ENCODE assay signal across 1 cellular context in the genomic region with DNA sequence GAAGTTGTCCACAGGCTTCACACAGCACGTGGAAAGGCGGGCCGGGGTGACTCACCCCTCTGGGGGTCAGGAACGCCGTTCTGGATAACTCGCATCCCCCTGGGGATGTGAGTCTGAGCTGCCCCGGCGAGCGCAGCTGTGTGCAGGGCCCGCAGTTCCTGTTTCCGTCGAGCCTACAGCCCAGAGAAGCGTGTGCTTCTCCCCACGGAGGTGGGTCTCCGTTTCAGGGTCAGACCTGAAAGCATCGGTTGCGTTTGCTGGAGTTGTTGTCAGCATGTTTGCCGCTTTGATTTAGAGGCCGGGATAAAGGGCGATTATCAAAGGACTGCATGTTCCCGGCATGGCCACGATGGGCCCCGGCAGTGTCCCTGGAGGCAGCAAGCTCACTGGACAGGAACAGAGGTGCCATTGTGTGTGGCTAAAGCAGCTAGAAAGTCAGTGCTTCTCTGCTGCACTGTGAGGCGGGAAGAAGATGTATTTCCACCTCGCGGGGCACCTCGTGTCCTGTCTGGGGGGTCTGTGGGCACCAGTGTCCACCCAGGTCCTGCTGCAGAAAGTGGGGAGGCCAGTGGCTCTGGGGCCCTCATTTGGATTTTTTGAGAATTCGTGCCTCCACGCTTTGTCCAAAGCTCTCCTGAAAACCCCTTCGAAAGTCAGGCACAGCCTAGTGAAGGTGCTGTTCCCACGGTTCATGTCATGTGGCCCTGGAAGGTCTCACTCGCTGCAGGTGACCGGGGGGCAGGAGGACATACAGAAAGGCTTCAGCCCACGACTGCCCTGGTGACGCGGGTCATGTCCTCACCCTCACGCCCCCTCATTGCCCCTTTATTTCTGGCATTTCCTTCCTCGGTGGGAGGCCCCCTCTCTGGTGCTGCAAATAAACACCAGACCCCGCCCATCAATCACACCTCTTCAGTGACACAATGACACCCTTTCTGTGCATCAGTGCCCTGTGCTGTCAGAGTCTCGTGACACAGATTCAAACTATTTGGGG.
TF ChIP-seq lines count a peak whose summit lies in the region.

No MANE protein-coding gene starts in this region.

TF ChIP-seq in HepG2, 621 proteins besides CTCF, POLR2A, EP300 and RAD21 (continued from another document and continues in another):
- TF ChIP-seq, protein P1, sequence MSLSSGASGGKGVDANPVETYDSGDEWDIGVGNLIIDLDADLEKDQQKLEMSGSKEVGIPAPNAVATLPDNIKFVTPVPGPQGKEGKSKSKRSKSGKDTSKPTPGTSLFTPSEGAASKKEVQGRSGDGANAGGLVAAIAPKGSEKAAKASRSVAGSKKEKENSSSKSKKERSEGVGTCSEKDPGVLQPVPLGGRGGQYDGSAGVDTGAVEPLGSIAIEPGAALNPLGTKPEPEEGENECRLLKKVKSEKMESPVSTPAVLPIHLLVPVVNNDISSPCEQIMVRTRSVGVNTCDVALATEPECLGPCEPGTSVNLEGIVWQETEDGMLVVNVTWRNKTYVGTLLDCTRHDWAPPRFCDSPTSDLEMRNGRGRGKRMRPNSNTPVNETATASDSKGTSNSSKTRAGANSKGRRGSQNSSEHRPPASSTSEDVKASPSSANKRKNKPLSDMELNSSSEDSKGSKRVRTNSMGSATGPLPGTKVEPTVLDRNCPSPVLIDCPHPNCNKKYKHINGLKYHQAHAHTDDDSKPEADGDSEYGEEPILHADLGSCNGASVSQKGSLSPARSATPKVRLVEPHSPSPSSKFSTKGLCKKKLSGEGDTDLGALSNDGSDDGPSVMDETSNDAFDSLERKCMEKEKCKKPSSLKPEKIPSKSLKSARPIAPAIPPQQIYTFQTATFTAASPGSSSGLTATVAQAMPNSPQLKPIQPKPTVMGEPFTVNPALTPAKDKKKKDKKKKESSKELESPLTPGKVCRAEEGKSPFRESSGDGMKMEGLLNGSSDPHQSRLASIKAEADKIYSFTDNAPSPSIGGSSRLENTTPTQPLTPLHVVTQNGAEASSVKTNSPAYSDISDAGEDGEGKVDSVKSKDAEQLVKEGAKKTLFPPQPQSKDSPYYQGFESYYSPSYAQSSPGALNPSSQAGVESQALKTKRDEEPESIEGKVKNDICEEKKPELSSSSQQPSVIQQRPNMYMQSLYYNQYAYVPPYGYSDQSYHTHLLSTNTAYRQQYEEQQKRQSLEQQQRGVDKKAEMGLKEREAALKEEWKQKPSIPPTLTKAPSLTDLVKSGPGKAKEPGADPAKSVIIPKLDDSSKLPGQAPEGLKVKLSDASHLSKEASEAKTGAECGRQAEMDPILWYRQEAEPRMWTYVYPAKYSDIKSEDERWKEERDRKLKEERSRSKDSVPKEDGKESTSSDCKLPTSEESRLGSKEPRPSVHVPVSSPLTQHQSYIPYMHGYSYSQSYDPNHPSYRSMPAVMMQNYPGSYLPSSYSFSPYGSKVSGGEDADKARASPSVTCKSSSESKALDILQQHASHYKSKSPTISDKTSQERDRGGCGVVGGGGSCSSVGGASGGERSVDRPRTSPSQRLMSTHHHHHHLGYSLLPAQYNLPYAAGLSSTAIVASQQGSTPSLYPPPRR (CRISPR knock-in tag; IDR thresholded peaks at IDR 0.05; ENCODE audit: borderline replicate concordance): 0 out of 2 replicates have a peak, but pooled peaks have one; percentile 17
- TF ChIP-seq AGO2 (optimal IDR thresholded peaks at IDR 0.05; ENCODE audit: low read depth, low read length) (no peak), HNRNPLL (IDR thresholded peaks at IDR 0.05; ENCODE audit: low read depth, low read length, poor library complexity, severe bottlenecking) (peak; percentile 33), SIN3A (IDR thresholded peaks at IDR 0.05; ENCODE audit: borderline replicate concordance, low read depth, low read length) (0 out of 2 replicates have a peak, but pooled peaks have one; percentile 7), ZNF616 (CRISPR knock-in tag; IDR thresholded peaks at IDR 0.05; ENCODE audit: low read depth) (no peak), ZNF260 (CRISPR knock-in tag; IDR thresholded peaks at IDR 0.05; ENCODE audit: borderline replicate concordance, low read depth) (no peak), PHF21A (CRISPR knock-in tag; IDR thresholded peaks at IDR 0.05) (no peak), ZNF543 (CRISPR knock-in tag; IDR thresholded peaks at IDR 0.05) (no peak), ZMYM2 (CRISPR knock-in tag; IDR thresholded peaks at IDR 0.05) (peak; percentile 73; the same call in 1 of the 2 replicates), HNRNPH1 (optimal IDR thresholded peaks at IDR 0.05; ENCODE audit: low read depth, low read length) (no peak), ZNF441 (CRISPR knock-in tag; IDR thresholded peaks at IDR 0.05; ENCODE audit: borderline replicate concordance) (no peak), ZNF558 (CRISPR knock-in tag; IDR thresholded peaks at IDR 0.05; ENCODE audit: borderline replicate concordance) (peak; percentile 24; the same call in 1 of the 2 replicates), MED1 (CRISPR knock-in tag; IDR thresholded peaks at IDR 0.05) (peak; percentile 60), ZNF644 (CRISPR knock-in tag; IDR thresholded peaks at IDR 0.05; ENCODE audit: low read depth) (0 out of 2 replicates have a peak, but pooled peaks have one; percentile 14), SMAD1 (CRISPR knock-in tag; IDR thresholded peaks at IDR 0.05; ENCODE audit: borderline replicate concordance, low read depth) (no peak), ZNF569 (CRISPR knock-in tag; IDR thresholded peaks at IDR 0.05; ENCODE audit: borderline replicate concordance) (no peak), TEAD3 (CRISPR knock-in tag; optimal IDR thresholded peaks at IDR 0.05; ENCODE audit: borderline replicate concordance) (no peak), ZNF512B (CRISPR knock-in tag; IDR thresholded peaks at IDR 0.05; ENCODE audit: borderline replicate concordance) (no peak), KLF6 (CRISPR knock-in tag; IDR thresholded peaks at IDR 0.05) (no peak), ZNF670 (CRISPR knock-in tag; IDR thresholded peaks at IDR 0.05; ENCODE audit: borderline replicate concordance) (no peak), U2AF2 (IDR thresholded peaks at IDR 0.05; ENCODE audit: low read depth, low read length) (no peak), DR1 (CRISPR knock-in tag; IDR thresholded peaks at IDR 0.05) (no peak), MTF1 (CRISPR knock-in tag; IDR thresholded peaks at IDR 0.05) (no peak), ZNF790 (CRISPR knock-in tag; IDR thresholded peaks at IDR 0.05; ENCODE audit: borderline replicate concordance) (no peak), TAF1 (CRISPR knock-in tag; IDR thresholded peaks at IDR 0.05) (peak; percentile 46), ZNF687 (CRISPR knock-in tag; IDR thresholded peaks at IDR 0.05) (peak; percentile 97), ZNF3 (CRISPR knock-in tag; IDR thresholded peaks at IDR 0.05) (no peak), ZNF891 (CRISPR knock-in tag; IDR thresholded peaks at IDR 0.05) (no peak), ZNF251 (CRISPR knock-in tag; IDR thresholded peaks at IDR 0.05) (0 out of 2 replicates have a peak, but pooled peaks have one; percentile 17), ETV6 (CRISPR knock-in tag; conservative IDR thresholded peaks at IDR 0.05) (no peak), NCOA1 (CRISPR knock-in tag; IDR thresholded peaks at IDR 0.05) (no peak), ATRX (CRISPR knock-in tag; IDR thresholded peaks at IDR 0.05; ENCODE audit: borderline replicate concordance) (no peak), ZBTB10 (CRISPR knock-in tag; IDR thresholded peaks at IDR 0.05; ENCODE audit: borderline replicate concordance) (0 out of 2 replicates have a peak, but pooled peaks have one; percentile 46), KDM1A (CRISPR knock-in tag; IDR thresholded peaks at IDR 0.05) (no peak)
- TF ChIP-seq, protein P2, sequence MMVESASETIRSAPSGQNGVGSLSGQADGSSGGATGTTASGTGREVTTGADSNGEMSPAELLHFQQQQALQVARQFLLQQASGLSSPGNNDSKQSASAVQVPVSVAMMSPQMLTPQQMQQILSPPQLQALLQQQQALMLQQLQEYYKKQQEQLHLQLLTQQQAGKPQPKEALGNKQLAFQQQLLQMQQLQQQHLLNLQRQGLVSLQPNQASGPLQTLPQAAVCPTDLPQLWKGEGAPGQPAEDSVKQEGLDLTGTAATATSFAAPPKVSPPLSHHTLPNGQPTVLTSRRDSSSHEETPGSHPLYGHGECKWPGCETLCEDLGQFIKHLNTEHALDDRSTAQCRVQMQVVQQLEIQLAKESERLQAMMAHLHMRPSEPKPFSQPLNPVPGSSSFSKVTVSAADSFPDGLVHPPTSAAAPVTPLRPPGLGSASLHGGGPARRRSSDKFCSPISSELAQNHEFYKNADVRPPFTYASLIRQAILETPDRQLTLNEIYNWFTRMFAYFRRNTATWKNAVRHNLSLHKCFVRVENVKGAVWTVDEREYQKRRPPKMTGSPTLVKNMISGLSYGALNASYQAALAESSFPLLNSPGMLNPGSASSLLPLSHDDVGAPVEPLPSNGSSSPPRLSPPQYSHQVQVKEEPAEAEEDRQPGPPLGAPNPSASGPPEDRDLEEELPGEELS (CRISPR knock-in tag; IDR thresholded peaks at IDR 0.05): peak; percentile 35; the same call in 1 of the 2 replicates
- TF ChIP-seq, protein P3, sequence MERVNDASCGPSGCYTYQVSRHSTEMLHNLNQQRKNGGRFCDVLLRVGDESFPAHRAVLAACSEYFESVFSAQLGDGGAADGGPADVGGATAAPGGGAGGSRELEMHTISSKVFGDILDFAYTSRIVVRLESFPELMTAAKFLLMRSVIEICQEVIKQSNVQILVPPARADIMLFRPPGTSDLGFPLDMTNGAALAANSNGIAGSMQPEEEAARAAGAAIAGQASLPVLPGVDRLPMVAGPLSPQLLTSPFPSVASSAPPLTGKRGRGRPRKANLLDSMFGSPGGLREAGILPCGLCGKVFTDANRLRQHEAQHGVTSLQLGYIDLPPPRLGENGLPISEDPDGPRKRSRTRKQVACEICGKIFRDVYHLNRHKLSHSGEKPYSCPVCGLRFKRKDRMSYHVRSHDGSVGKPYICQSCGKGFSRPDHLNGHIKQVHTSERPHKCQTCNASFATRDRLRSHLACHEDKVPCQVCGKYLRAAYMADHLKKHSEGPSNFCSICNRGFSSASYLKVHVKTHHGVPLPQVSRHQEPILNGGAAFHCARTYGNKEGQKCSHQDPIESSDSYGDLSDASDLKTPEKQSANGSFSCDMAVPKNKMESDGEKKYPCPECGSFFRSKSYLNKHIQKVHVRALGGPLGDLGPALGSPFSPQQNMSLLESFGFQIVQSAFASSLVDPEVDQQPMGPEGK (CRISPR knock-in tag; IDR thresholded peaks at IDR 0.05): peak; percentile 26; the same call in 1 of the 2 replicates
